Comparison of ENCODE assay signal across 7 cellular contexts in genomic region chr15:38454687-38455071, GRCh38. TPM values are rescaled to one million over a fixed set of nuclear protein-coding genes. Genes with fewer than 3 reads are reported as not detected.
DNase-seq lines count a peak whose midpoint lies in the region; ATAC-seq and TF ChIP-seq lines count a peak whose summit lies in the region.

No MANE protein-coding gene starts in this region.

- H3K36me3 ChIP-seq in HCT116 (ENCODE audit: control insufficient read depth in 1 of 2, insufficient read depth in 2 of 2, low read length in 2 of 2) (no peaks in the 10 kb centered on the region), SK-N-SH (replicated peaks in 1 of 2; ENCODE audit: control insufficient read depth in 1 of 2, insufficient read depth in 2 of 2, low read length in 1 of 2) (no peaks in the 10 kb centered on the region), rectal smooth muscle tissue (ENCODE audit: control insufficient read depth, insufficient read depth, low read length) (no peaks in the 10 kb centered on the region)

- TF ChIP-seq CTCF in HCT116 (IDR thresholded peaks at IDR 0.05 in 2 of 3, conservative IDR thresholded peaks at IDR 0.05 in 1 of 3; ENCODE audit: borderline replicate concordance in 1 of 3, insufficient read depth in 1 of 3, low read depth in 2 of 3, low read length in 2 of 3) (no peak), SK-N-SH (IDR thresholded peaks at IDR 0.05) (no peak), fibroblast of the aortic adventitia (IDR thresholded peaks at IDR 0.05; ENCODE audit: insufficient read depth, low read length) (no peak)

- TF ChIP-seq POLR2A in HCT116 (IDR thresholded peaks at IDR 0.05; ENCODE audit: borderline replicate concordance, extremely low read depth, insufficient read depth, insufficient read length), result no peak

- H3K27me3 ChIP-seq in HCT116 (ENCODE audit: insufficient read depth, low read length), result no peaks in the 10 kb centered on the region
- no peaks in the 10 kb centered on the region for H3K27me3 ChIP-seq in SK-N-SH (ENCODE audit: insufficient read depth)
- no peaks in the 10 kb centered on the region for H3K27me3 ChIP-seq in rectal smooth muscle tissue (ENCODE audit: control insufficient read depth, insufficient read depth, low read length)

- H2AFZ ChIP-seq in HCT116 (ENCODE audit: low read depth, low read length, poor library complexity, severe bottlenecking), result no peak overlapping the region
- peak overlapping the region; percentile 97 for H2AFZ ChIP-seq in SK-N-SH (ENCODE audit: low read depth)

- H3K4me3 ChIP-seq in HCT116 (replicated peaks in 1 of 2; ENCODE audit: low read depth in 1 of 2, low read length in 2 of 2) (peak overlapping the region; percentile 79 to 80), SK-N-SH (ENCODE audit: low read depth in 2 of 2, low read length in 1 of 2) (peak overlapping the region; percentile 78 to 95), fibroblast of the aortic adventitia (ENCODE audit: low read depth, low read length) (peak overlapping the region; percentile 99), rectal smooth muscle tissue (ENCODE audit: low read length) (peak overlapping the region; percentile 99)

- ATAC-seq in HCT116, result no peak
- no peak for ATAC-seq in GM21529 (IDR thresholded peaks at IDR 0.05; ENCODE audit: unreplicated experiment)

- RAD21 ChIA-PET in HCT116 (lab: Charles Lee; ENCODE audit: low non-redundant PET in 1 of 2, low total read pairs in 2 of 2, uncharacterized antibody in 2 of 2, unreplicated experiment in 2 of 2), result interaction anchor here in 1 of 2 experiments (1.1 kb wide), 1 partner anchor 14 kb away, joined by 4 read pairs; no protein-coding TSS in a partner anchor

- H3F3A ChIP-seq in SK-N-SH (replicated peaks; ENCODE audit: insufficient read depth), result no peaks in the 10 kb centered on the region

- H3K4me1 ChIP-seq in HCT116 (ENCODE audit: control insufficient read depth in 1 of 2, insufficient read depth in 2 of 2, low read length in 2 of 2) (peaks cover 9 to 12% of the 10 kb centered on the region in 2 experiments; a peak in 3 of 4 replicates), SK-N-SH (ENCODE audit: control insufficient read depth in 1 of 2, insufficient read depth in 2 of 2, low read depth in 1 of 2, low read length in 1 of 2) (peaks cover 0 to 11% of the 10 kb centered on the region in 2 experiments; a peak in 2 of 4 replicates), rectal smooth muscle tissue (ENCODE audit: control insufficient read depth, insufficient read depth, low read length) (peaks cover 7% of the 10 kb centered on the region)

- BruUV-seq in HCT116 (replicated peaks; lab: Mats Ljungman, UMichigan), result no TSS peak

- POLR2A ChIA-PET in HCT116 (lab: Charles Lee) (interaction anchor here (1.1 to 1.4 kb wide), 2 partner anchors 10 to 109 kb away, joined by 3 to 5 read pairs; no protein-coding TSS in a partner anchor), SK-N-SH (lab: Yijun Ruan, JAX) (interaction anchor here (0.8 to 2.2 kb wide), 5 partner anchors 13 to 247 kb away, joined by 3 to 15 read pairs (median 6); no protein-coding TSS in a partner anchor)

- 2% methylated on average over 12 of the region's 12 CpGs for WGBS in SK-N-SH (ENCODE audit: low lambda C conversion rate)

- H3K9me2 ChIP-seq in HCT116 (ENCODE audit: insufficient read depth) (no peaks in the 10 kb centered on the region), SK-N-SH (no peaks in the 10 kb centered on the region)

- TF ChIP-seq RAD21 in HCT116 (IDR thresholded peaks at IDR 0.05; ENCODE audit: low read depth) (no peak), SK-N-SH (IDR thresholded peaks at IDR 0.05; ENCODE audit: low read length) (no peak)

- intact Hi-C loops in HCT116 (cut with micrococcal nuclease), result no loop called here

- H3K9ac ChIP-seq in HCT116 (ENCODE audit: low read length) (peak overlapping the region; percentile 92), SK-N-SH (peak overlapping the region; percentile 95), rectal smooth muscle tissue (ENCODE audit: low read length) (peak overlapping the region; percentile 99)

- peak overlapping the region; percentile 71 for H3K4me2 ChIP-seq in HCT116 (ENCODE audit: low read length)
- peak overlapping the region; percentile 87 for H3K4me2 ChIP-seq in SK-N-SH

- H3K27ac ChIP-seq in HCT116 (ENCODE audit: low read depth, low read length) (peak overlapping the region; percentile 86), SK-N-SH (ENCODE audit: low read depth in 2 of 2, low read length in 1 of 2) (peak overlapping the region; percentile 79 to 97; a peak in 3 of 4 replicates), rectal smooth muscle tissue (ENCODE audit: low read depth, low read length) (peak overlapping the region; percentile 96)

- H4K20me1 ChIP-seq in HCT116 (ENCODE audit: insufficient read depth), result peaks cover 3% of the 10 kb centered on the region; the same call in 1 of the 2 replicates
- H4K20me1 ChIP-seq in SK-N-SH (ENCODE audit: insufficient read depth), result peaks cover 3% of the 10 kb centered on the region; the same call in 1 of the 2 replicates

- DNase-seq in HCT116 (ENCODE audit: low read depth, low spot score) (no peak), SK-N-SH (no peak), fibroblast of the aortic adventitia (ENCODE audit: low read depth) (no peak), NCI-H2196 (lab: John Stamatoyannopoulos, UW; ENCODE audit: unreplicated experiment) (no peak)
- DNase-seq in activated effector memory CD4-positive, alpha-beta T cell treated with anti-CD3 and anti-CD28 coated beads, Interleukin-2, amount 50 U/mL, for 16 hours, result no peak

- CTCF ChIA-PET in HCT116 (lab: Charles Lee), result interaction anchor here (0.9 to 2.5 kb wide), 4 partner anchors 14 to 458 kb away, joined by 3 to 20 read pairs (median 5); no protein-coding TSS in a partner anchor
- CTCF ChIA-PET in SK-N-SH (lab: Yijun Ruan, JAX), result interaction anchor here (0.6 to 5.7 kb wide), 13 partner anchors 9 to 252 kb away, joined by 3 to 46 read pairs (median 6); partner anchors contain the start of gene RASGRP1

- H3K79me2 ChIP-seq in HCT116 (ENCODE audit: insufficient read depth, low read length) (peaks cover 56% of the 10 kb centered on the region), SK-N-SH (ENCODE audit: insufficient read depth) (peaks cover 57% of the 10 kb centered on the region)

- TF ChIP-seq EP300 in SK-N-SH (IDR thresholded peaks at IDR 0.05; ENCODE audit: borderline replicate concordance in 1 of 2, low read depth in 1 of 2, low read length in 1 of 2), result no peak

- H3K9me3 ChIP-seq in HCT116 (ENCODE audit: control insufficient read depth in 1 of 2, insufficient read depth in 1 of 2, low read depth in 1 of 2, low read length in 2 of 2), result no peaks in the 10 kb centered on the region
- H3K9me3 ChIP-seq in SK-N-SH, result no peaks in the 10 kb centered on the region

TF ChIP-seq in HCT116, 20 proteins besides CTCF, POLR2A, EP300 and RAD21 (continues in another document):
- no peak for TF ChIP-seq CBX3 (IDR thresholded peaks at IDR 0.05; ENCODE audit: low read depth)

TF ChIP-seq in SK-N-SH, 30 proteins besides CTCF, POLR2A, EP300 and RAD21 (continues in another document):
- TF ChIP-seq IRF3 (IDR thresholded peaks at IDR 0.05; ENCODE audit: low read depth, low read length) (no peak), ZBTB33 (IDR thresholded peaks at IDR 0.05; ENCODE audit: borderline replicate concordance, low read depth) (no peak), TCF12 (IDR thresholded peaks at IDR 0.05) (no peak), RXRA (IDR thresholded peaks at IDR 0.05; ENCODE audit: borderline replicate concordance, low read depth) (no peak), YY1 (IDR thresholded peaks at IDR 0.05; ENCODE audit: low read depth) (no peak), RCOR1 (IDR thresholded peaks at IDR 0.05; ENCODE audit: low read length) (no peak), MEF2A (IDR thresholded peaks at IDR 0.05; ENCODE audit: borderline replicate concordance, low read depth) (no peak), CHD2 (IDR thresholded peaks at IDR 0.05; ENCODE audit: low read length, partially characterized antibody) (no peak), SIN3A (IDR thresholded peaks at IDR 0.05; ENCODE audit: borderline replicate concordance, low read depth, low read length) (no peak), FOXM1 (IDR thresholded peaks at IDR 0.05; ENCODE audit: low read depth) (no peak), POLR2AphosphoS5 (IDR thresholded peaks at IDR 0.05; ENCODE audit: low read depth, low read length) (no peak)

RNA-seq across cellular contexts. Expression of gene FAM98B, which starts 0.8 kb away (rescaled TPM):
- 44.3 TPM for total RNA-seq in HCT116 (2021; ENCODE audit: unreplicated experiment)
- 9.1 and 10.3 TPM in 2 replicates for polyA plus RNA-seq in HCT116 (2012)
- 5.7 and 7.8 TPM in 2 replicates for polyA plus RNA-seq in SK-N-SH (2012; rRNA removed)
- polyA plus RNA-seq in SK-N-SH (2012; cell fraction: cytosol; rRNA removed), result 11.6 and 13.5 TPM in 2 replicates
- polyA plus RNA-seq in SK-N-SH (2012; cell fraction: nucleus; rRNA removed), result 0.76 and 2.2 TPM in 2 replicates
- 6.5 and 8.9 TPM in 2 replicates for total RNA-seq in fibroblast of the aortic adventitia (ENCODE audit: low replicate concordance)
